Comparison of ENCODE assay signal across 8 cellular contexts in the genomic region with DNA sequence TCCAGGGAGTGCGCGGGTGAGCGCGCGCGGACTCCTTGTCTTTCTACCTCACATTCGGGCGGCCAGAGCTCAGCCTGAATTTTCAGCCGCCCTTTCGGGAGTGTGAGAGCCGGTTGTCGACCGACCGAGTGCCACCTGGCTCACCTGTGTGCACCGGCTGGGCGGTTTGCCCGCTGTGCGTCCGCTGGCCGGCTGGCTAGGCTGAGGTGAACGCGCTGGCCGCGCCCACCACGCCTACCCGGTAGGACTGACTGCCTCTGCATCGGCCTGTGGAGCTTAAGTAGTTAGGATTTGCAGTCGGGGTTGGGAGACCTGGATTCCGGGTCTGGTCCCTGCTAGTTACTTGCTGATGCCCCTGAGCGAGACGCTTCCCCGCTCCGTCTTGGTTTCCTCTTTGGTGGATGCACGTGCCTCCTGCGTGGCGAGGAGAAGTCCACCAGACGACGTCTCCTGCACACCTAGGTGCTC. TPM values are rescaled to one million over a fixed set of nuclear protein-coding genes. Genes with fewer than 3 reads are reported as not detected.
DNase-seq lines count a peak whose midpoint lies in the region; ATAC-seq and TF ChIP-seq lines count a peak whose summit lies in the region.

No MANE protein-coding gene starts in this region.

- H3K27ac Mint-ChIP-seq in activated CD4-positive, alpha-beta T cell treated with anti-CD3 and anti-CD28 coated beads, Interleukin-2, amount 10 ng/mL, durations not matched to agents 7 days and 5 days = no peak overlapping the region

- no peak for TF ChIP-seq CTCF in BJ (IDR thresholded peaks at IDR 0.05; ENCODE audit: insufficient read depth, low read depth, low read length)
- no peak for TF ChIP-seq CTCF in retinal pigment epithelial cell (conservative IDR thresholded peaks at IDR 0.05; ENCODE audit: low read depth, low read length)

- peaks cover 14% of the 10 kb centered on the region for H3K27me3 Mint-ChIP-seq in activated CD4-positive, alpha-beta T cell treated with anti-CD3 and anti-CD28 coated beads, Interleukin-2, amount 10 ng/mL, durations not matched to agents 7 days and 5 days

- ATAC-seq in left cardiac atrium = peak; percentile 41 to 65

- peaks cover 20% of the 10 kb centered on the region for H3K4me1 Mint-ChIP-seq in activated CD4-positive, alpha-beta T cell treated with anti-CD3 and anti-CD28 coated beads, Interleukin-2, amount 10 ng/mL, durations not matched to agents 7 days and 5 days

- H3K36me3 ChIP-seq in BJ (ENCODE audit: control insufficient read depth, insufficient read depth, low read length) = no peaks in the 10 kb centered on the region

- H3K27me3 ChIP-seq in BJ (ENCODE audit: control insufficient read depth, insufficient read depth, low read length) = peaks cover 6% of the 10 kb centered on the region

- H3K4me3 ChIP-seq in BJ (ENCODE audit: low read depth, low read length) (peak overlapping the region; percentile 48), retinal pigment epithelial cell (ENCODE audit: low read length) (peak overlapping the region; percentile 78)

- intact Hi-C loops in left cardiac atrium (cut with DNase I) = no loop called here

- no peaks in the 10 kb centered on the region for H3K36me3 Mint-ChIP-seq in activated CD4-positive, alpha-beta T cell treated with anti-CD3 and anti-CD28 coated beads, Interleukin-2, amount 10 ng/mL, durations not matched to agents 7 days and 5 days (ENCODE audit: low read depth)

- POLR2A ChIA-PET in BJ (lab: Charles Lee) = no interaction called here
- POLR2A ChIA-PET in HEK293T (lab: Yijun Ruan, JAX) = interaction anchor here (1.0 to 1.4 kb wide), 3 partner anchors 9 to 50 kb away, joined by 3 to 4 read pairs (median 3); no protein-coding TSS in a partner anchor
- POLR2A ChIA-PET in activated CD4-positive, alpha-beta T cell treated with anti-CD3 and anti-CD28 coated beads, Interleukin-2, amount 10 ng/mL, durations not matched to agents 7 days and 5 days (lab: Charles Lee) = no interaction called here

- DNase-seq in BJ (ENCODE audit: low read depth) (no peak), HEK293T (ENCODE audit: extremely low spot score) (peak; percentile 37), left cardiac atrium (no peak), retinal pigment epithelial cell (ENCODE audit: low read depth) (no peak), cerebellum (ENCODE audit: low spot score) (no peak), NCI-H2107 (lab: John Stamatoyannopoulos, UW) (no peak), HPDE6-E6E7 (ENCODE audit: extremely low spot score) (no peak)
- peak; percentile 14 for DNase-seq in activated CD4-positive, alpha-beta T cell treated with anti-CD3 and anti-CD28 coated beads, Interleukin-2, amount 10 ng/mL, durations not matched to agents 7 days and 5 days

- peak overlapping the region; percentile 83 for H3K4me3 Mint-ChIP-seq in activated CD4-positive, alpha-beta T cell treated with anti-CD3 and anti-CD28 coated beads, Interleukin-2, amount 10 ng/mL, durations not matched to agents 7 days and 5 days

- CTCF ChIA-PET in BJ (lab: Yijun Ruan, JAX) = interaction anchor here (4.2 kb wide), 1 partner anchor 13 kb away, joined by 17 read pairs; no protein-coding TSS in a partner anchor
- CTCF ChIA-PET in HEK293T (lab: Yijun Ruan, JAX) = interaction anchor here (0.6 to 2.7 kb wide), 6 partner anchors 40 to 126 kb away, joined by 3 to 8 read pairs (median 4); no protein-coding TSS in a partner anchor
- CTCF ChIA-PET in activated CD4-positive, alpha-beta T cell treated with anti-CD3 and anti-CD28 coated beads, Interleukin-2, amount 10 ng/mL, durations not matched to agents 7 days and 5 days (lab: Charles Lee) = interaction anchor here (1.0 to 1.9 kb wide), 7 partner anchors 9 to 44 kb away, joined by 3 to 6 read pairs (median 5); partner anchors contain the start of gene TACR2

- no peaks in the 10 kb centered on the region for H3K9me3 Mint-ChIP-seq in activated CD4-positive, alpha-beta T cell treated with anti-CD3 and anti-CD28 coated beads, Interleukin-2, amount 10 ng/mL, durations not matched to agents 7 days and 5 days

TF ChIP-seq in HEK293T, 16 proteins besides CTCF, POLR2A, EP300 and RAD21:
- TF ChIP-seq, protein P1, sequence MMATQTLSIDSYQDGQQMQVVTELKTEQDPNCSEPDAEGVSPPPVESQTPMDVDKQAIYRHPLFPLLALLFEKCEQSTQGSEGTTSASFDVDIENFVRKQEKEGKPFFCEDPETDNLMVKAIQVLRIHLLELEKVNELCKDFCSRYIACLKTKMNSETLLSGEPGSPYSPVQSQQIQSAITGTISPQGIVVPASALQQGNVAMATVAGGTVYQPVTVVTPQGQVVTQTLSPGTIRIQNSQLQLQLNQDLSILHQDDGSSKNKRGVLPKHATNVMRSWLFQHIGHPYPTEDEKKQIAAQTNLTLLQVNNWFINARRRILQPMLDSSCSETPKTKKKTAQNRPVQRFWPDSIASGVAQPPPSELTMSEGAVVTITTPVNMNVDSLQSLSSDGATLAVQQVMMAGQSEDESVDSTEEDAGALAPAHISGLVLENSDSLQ (IDR thresholded peaks at IDR 0.05) = no peak
- TF ChIP-seq FOXA1 (IDR thresholded peaks at IDR 0.05) (no peak), L3MBTL2 (conservative IDR thresholded peaks at IDR 0.05) (peak; percentile 91), NFRKB (IDR thresholded peaks at IDR 0.05) (no peak)
TF ChIP-seq in HEK293T: peak in this region for 1.

RNA-seq across cellular contexts. Expression of gene TSPAN15, which starts 0.6 kb away (rescaled TPM):
- polyA plus RNA-seq in BJ (2011; rRNA removed) = 0.94 and 1.2 TPM in 2 replicates
- 1.6 and 2.1 TPM in 2 replicates for polyA minus RNA-seq in BJ (2011; rRNA and poly(A)+ RNA removed)
- total RNA-seq in activated CD4-positive, alpha-beta T cell treated with anti-CD3 and anti-CD28 coated beads, Interleukin-2, amount 10 ng/mL, durations not matched to agents 7 days and 5 days = 1 to 10 TPM; 3.6 to 4.2 TPM
- total RNA-seq in left cardiac atrium (10 to 100 TPM; 11.0 to 17.3 TPM), cerebellum (15.1 TPM)

RNA-seq across cellular contexts. Expression of gene TACR2, which starts 35.1 kb away (rescaled TPM):
- polyA plus RNA-seq in BJ (2011; rRNA removed) = 0.09 TPM in 2 replicates
- polyA minus RNA-seq in BJ (2011; rRNA and poly(A)+ RNA removed) = 0.09 TPM in 1 of 2 replicates, not detected in the other
- not detected for total RNA-seq in activated CD4-positive, alpha-beta T cell treated with anti-CD3 and anti-CD28 coated beads, Interleukin-2, amount 10 ng/mL, durations not matched to agents 7 days and 5 days
- total RNA-seq in left cardiac atrium = under 1 TPM; 0.24 to 0.31 TPM
- 0.82 TPM for total RNA-seq in cerebellum

Comparison
In these comparisons a context has a peak if more than half of its experiments do, and no peak if none do; other contexts are left out.
1. DNase-seq: peak in HEK293T (single experiment) and activated CD4-positive, alpha-beta T cell treated with anti-CD3 and anti-CD28 coated beads, Interleukin-2, amount 10 ng/mL, durations not matched to agents 7 days and 5 days (single experiment); none in BJ (single experiment), left cardiac atrium (single experiment), retinal pigment epithelial cell (single experiment), cerebellum (single experiment), NCI-H2107 (single experiment) and HPDE6-E6E7 (single experiment).